Comparison of ENCODE assay signal across 1 cellular context in the genomic region with DNA sequence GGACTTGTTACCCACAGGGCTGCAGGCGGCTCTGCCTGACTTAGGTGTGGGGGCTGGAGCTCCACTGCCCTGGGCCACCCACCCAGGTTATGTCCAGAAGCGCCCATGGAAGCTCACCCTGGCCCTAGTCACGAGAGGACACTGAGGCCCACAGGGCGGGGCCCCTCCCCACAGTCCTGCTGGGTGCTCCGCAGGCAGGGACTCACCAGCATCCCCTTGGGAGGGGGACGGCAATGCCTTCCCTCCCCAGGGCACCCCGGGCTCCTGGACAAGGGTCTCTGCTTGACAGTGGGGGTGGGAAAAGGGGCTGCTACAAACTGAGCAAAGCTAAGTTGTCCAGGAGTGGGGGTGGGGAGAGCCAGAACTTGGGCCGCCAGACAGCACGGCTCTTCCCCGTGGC.
TF ChIP-seq lines count a peak whose summit lies in the region.

No MANE protein-coding gene starts in this region.

TF ChIP-seq in H1, 55 proteins besides CTCF, POLR2A, EP300 and RAD21:
- TF ChIP-seq CTBP2 (IDR thresholded peaks at IDR 0.05; ENCODE audit: borderline replicate concordance, insufficient read depth, insufficient read length, low read length) (no peak), MAFK (IDR thresholded peaks at IDR 0.05; ENCODE audit: low read depth, low read length) (no peak), POLR2AphosphoS5 (IDR thresholded peaks at IDR 0.05; ENCODE audit: low read depth, low read length) (0 out of 2 replicates have a peak, but pooled peaks have one; percentile 17)
